ENCODE assay signal across 1 cellular context in genomic region chr17:77420804-77421634, GRCh38.
TF ChIP-seq lines count a peak whose summit lies in the region.

No MANE protein-coding gene starts in this region.

TF ChIP-seq in GM12878, 131 proteins besides CTCF, POLR2A, EP300 and RAD21 (continued from another document):
- TF ChIP-seq, protein P1, sequence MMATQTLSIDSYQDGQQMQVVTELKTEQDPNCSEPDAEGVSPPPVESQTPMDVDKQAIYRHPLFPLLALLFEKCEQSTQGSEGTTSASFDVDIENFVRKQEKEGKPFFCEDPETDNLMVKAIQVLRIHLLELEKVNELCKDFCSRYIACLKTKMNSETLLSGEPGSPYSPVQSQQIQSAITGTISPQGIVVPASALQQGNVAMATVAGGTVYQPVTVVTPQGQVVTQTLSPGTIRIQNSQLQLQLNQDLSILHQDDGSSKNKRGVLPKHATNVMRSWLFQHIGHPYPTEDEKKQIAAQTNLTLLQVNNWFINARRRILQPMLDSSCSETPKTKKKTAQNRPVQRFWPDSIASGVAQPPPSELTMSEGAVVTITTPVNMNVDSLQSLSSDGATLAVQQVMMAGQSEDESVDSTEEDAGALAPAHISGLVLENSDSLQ (IDR thresholded peaks at IDR 0.05), result no peak
- no peak for TF ChIP-seq ZSCAN29 (IDR thresholded peaks at IDR 0.05)
